30 cellular contexts compared by ENCODE assay signal in the genomic region with DNA sequence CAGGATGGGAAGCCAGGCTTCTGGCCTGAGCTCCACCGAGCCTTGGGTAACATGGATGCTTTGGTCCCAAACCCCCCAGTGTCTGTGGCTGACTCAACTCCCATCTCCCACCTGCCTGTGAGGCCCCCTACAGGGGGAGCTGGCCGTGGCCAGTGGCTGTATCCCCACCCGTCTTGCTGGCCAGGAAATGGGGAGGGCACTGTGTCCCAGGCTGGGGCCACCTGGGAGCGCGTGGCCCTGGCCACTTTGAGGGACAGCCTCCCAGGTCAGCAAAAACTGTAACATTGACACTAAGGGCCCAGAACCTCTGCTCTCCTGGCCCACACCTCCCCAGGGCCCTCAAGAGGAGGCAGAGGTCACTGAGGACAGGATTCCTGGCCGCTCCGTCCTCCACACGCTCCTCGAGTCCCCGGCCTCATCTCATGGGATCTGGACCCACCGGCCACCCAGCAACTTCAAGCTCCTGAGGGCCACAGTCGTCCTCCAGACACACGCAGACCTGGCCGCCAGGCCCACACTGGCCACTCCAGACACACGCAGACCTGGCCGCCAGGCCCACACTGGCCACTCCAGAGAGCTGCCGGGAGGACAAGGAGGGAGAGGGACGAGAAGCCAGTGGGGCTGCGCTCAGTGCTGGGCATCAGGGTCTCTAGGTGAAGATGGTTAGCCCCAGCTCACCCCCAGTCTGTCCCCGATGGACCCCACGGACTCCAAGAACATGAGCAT. TPM values are rescaled to one million over a fixed set of nuclear protein-coding genes. Genes with fewer than 3 reads are reported as not detected.
DNase-seq lines count a peak whose midpoint lies in the region; ATAC-seq and TF ChIP-seq lines count a peak whose summit lies in the region.
"Had no signal": no experiment of that assay in that cellular context is flagged by ENCODE, and none has a peak within 500 bp of the region (broad histone marks: within the 10 kb centered on the region; RNA-seq: fewer than 3 reads in every experiment).

No MANE protein-coding gene starts in this region.

- intact Hi-C loops in body of pancreas (cut with DNase I), result no loop called here
- intact Hi-C loops in esophagus muscularis mucosa (cut with DNase I), result no loop called here

- H3K27ac ChIP-seq in endodermal cell (ENCODE audit: low read depth, low read length) (no peak overlapping the region), body of pancreas (no peak overlapping the region), esophagus muscularis mucosa (replicated peaks in 1 of 4) (no peak overlapping the region)
- H3K27ac ChIP-seq: sigmoid colon had no signal

- H3K27me3 Mint-ChIP-seq in activated naive CD4-positive, alpha-beta T cell treated with anti-CD3 and anti-CD28 coated beads, Interleukin-2, amount 50 U/mL, for 24 hours, result no peaks in the 10 kb centered on the region
- H3K27me3 Mint-ChIP-seq in T-cell (no peaks in the 10 kb centered on the region), endodermal cell (ENCODE audit: insufficient read depth) (no peaks in the 10 kb centered on the region), nephron (ENCODE audit: low read depth) (peaks cover 16% of the 10 kb centered on the region)
- H3K27me3 Mint-ChIP-seq: activated CD4-positive, alpha-beta memory T cell treated with anti-CD3 and anti-CD28 coated beads, Interleukin-2, amount 10 ng/mL, durations not matched to agents 7 days and 5 days; activated naive CD8-positive, alpha-beta T cell treated with anti-CD3 and anti-CD28 coated beads, Interleukin-2, amount 50 U/mL, for 24 hours; stimulated activated naive CD8-positive, alpha-beta T cell treated with anti-CD3 and anti-CD28 coated beads, Interleukin-15, amount 100 ng/mL, for 72 hours had no signal

- no peak overlapping the region for H3K4me3 ChIP-seq in endodermal cell (ENCODE audit: low read length)
- H3K4me3 ChIP-seq in body of pancreas, result no peak overlapping the region
- H3K4me3 ChIP-seq in esophagus muscularis mucosa, result no peak overlapping the region
- H3K4me3 ChIP-seq: sigmoid colon, uterus had no signal

- no peaks in the 10 kb centered on the region for H3K36me3 Mint-ChIP-seq in activated naive CD4-positive, alpha-beta T cell treated with anti-CD3 and anti-CD28 coated beads, Interleukin-2, amount 50 U/mL, for 24 hours
- H3K36me3 Mint-ChIP-seq in activated naive CD4-positive, alpha-beta T cell treated with anti-CD3 and anti-CD28 coated beads, Interleukin-2, amount 50 U/mL, for 72 hours, result no peaks in the 10 kb centered on the region
- H3K36me3 Mint-ChIP-seq in T-cell (no peaks in the 10 kb centered on the region), endodermal cell (ENCODE audit: low read depth) (no peaks in the 10 kb centered on the region), nephron (ENCODE audit: low read depth) (no peaks in the 10 kb centered on the region)

- 89 to 93% methylated on average over 5 to 21 of the region's 21 CpGs for whole genome bisulfite sequencing in endodermal cell (ENCODE audit: insufficient coverage in 1 of 2, insufficient read length in 1 of 2), 2 experiments
- WGBS in body of pancreas, 2 donors, result 87 to 88% methylated on average over 13 to 14 of the region's 21 CpGs
- WGBS in esophagus muscularis mucosa, result 91% methylated on average over 10 of the region's 21 CpGs

- H3K9ac ChIP-seq in endodermal cell (ENCODE audit: extremely low read depth, low read length, poor library complexity, severe bottlenecking), result no peak overlapping the region
- H3K9ac ChIP-seq: SK-N-SH had no signal

- H3K4me1 Mint-ChIP-seq in activated naive CD4-positive, alpha-beta T cell treated with anti-CD3 and anti-CD28 coated beads, Interleukin-2, amount 50 U/mL, for 24 hours, result peaks cover 66% of the 10 kb centered on the region
- H3K4me1 Mint-ChIP-seq in T-cell (peaks cover 56 to 77% (median 71%) of the 10 kb centered on the region in 3 donors), endodermal cell (no peaks in the 10 kb centered on the region), nephron (peaks cover 42% of the 10 kb centered on the region)

- no peak for TF ChIP-seq POLR2A in body of pancreas (IDR thresholded peaks at IDR 0.05)
- TF ChIP-seq POLR2A in esophagus muscularis mucosa (IDR thresholded peaks at IDR 0.05; ENCODE audit: low read depth), result no peak

- H3K36me3 ChIP-seq in endodermal cell (ENCODE audit: control insufficient read depth, insufficient read depth, low read length) (no peaks in the 10 kb centered on the region), body of pancreas (replicated peaks in 1 of 2; ENCODE audit: insufficient read depth in 1 of 2, low read depth in 2 of 2) (no peaks in the 10 kb centered on the region), esophagus muscularis mucosa (no peaks in the 10 kb centered on the region)
- H3K36me3 ChIP-seq: gastroesophageal sphincter, sigmoid colon, uterus had no signal

- TF ChIP-seq EP300 in esophagus muscularis mucosa (IDR thresholded peaks at IDR 0.05), result no peak

- POLR2A ChIA-PET in T-cell (lab: Charles Lee), result no interaction called here

- no peaks in the 10 kb centered on the region for H3K27me3 ChIP-seq in endodermal cell (ENCODE audit: control insufficient read depth, insufficient read depth, low read length, poor library complexity, severe bottlenecking)
- H3K27me3 ChIP-seq in body of pancreas, result no peaks in the 10 kb centered on the region
- H3K27me3 ChIP-seq in esophagus muscularis mucosa, result no peaks in the 10 kb centered on the region
- H3K27me3 ChIP-seq: gastroesophageal sphincter, sigmoid colon, uterus had no signal

- peak overlapping the region; percentile 12 for H3K27ac Mint-ChIP-seq in activated naive CD4-positive, alpha-beta T cell treated with anti-CD3 and anti-CD28 coated beads, Interleukin-2, amount 50 U/mL, for 24 hours
- peak overlapping the region in 1 of 2 donors; percentile 8 for H3K27ac Mint-ChIP-seq in activated naive CD4-positive, alpha-beta T cell treated with anti-CD3 and anti-CD28 coated beads, Interleukin-2, amount 50 U/mL, for 72 hours
- H3K27ac Mint-ChIP-seq in T-cell (peak overlapping the region; percentile 31 to 71), endodermal cell (no peak overlapping the region), nephron (peak overlapping the region in 2 of 3 experiments; percentile 25 to 71)
- H3K27ac Mint-ChIP-seq: activated CD4-positive, alpha-beta memory T cell treated with anti-CD3 and anti-CD28 coated beads, Interleukin-2, amount 10 ng/mL, durations not matched to agents 7 days and 5 days; activated naive CD8-positive, alpha-beta T cell treated with anti-CD3 and anti-CD28 coated beads, Interleukin-2, amount 50 U/mL, for 24 hours; activated T-helper 2 cell treated with anti-CD3 and anti-CD28 coated beads, Interferon-gamma antibody, Interleukin-2, Interleukin-4, amounts not matched to agents 10 μg/mL and 5 μg/mL and 100 μg/mL, durations not matched to agents 14 hours and 24 hours and 36 hours; progenitor cell of endocrine pancreas; stimulated activated naive CD8-positive, alpha-beta T cell treated with anti-CD3 and anti-CD28 coated beads, Interleukin-15, amount 100 ng/mL, for 72 hours; T-helper 1 cell treated with Interleukin-12 subunit alpha and Interleukin-12 subunit beta and Interleukin-4 antibody, amounts not matched to agents 30 μg/mL and 1 μg/mL, for 36 hours had no signal

- H3K4me1 ChIP-seq in endodermal cell (ENCODE audit: control insufficient read depth, insufficient read depth, low read length) (peaks cover 3% of the 10 kb centered on the region), body of pancreas (no peaks in the 10 kb centered on the region), esophagus muscularis mucosa (peaks cover 23 to 40% (median 35%) of the 10 kb centered on the region in 4 donors)
- H3K4me1 ChIP-seq: uterus had no signal

- DNase-seq in activated naive CD4-positive, alpha-beta T cell treated with anti-CD3 and anti-CD28 coated beads, Interleukin-2, amount 50 U/mL, for 72 hours (ENCODE audit: low spot score in 2 of 2), result no peak
- DNase-seq in T-cell, result no peak
- no peak for DNase-seq in endodermal cell
- no peak for DNase-seq in body of pancreas
- no peak for DNase-seq in esophagus muscularis mucosa (ENCODE audit: extremely low spot score)
- DNase-seq in NCI-H1436 (lab: John Stamatoyannopoulos, UW), result no peak
- DNase-seq: activated CD4-positive, alpha-beta memory T cell treated with anti-CD3 and anti-CD28 coated beads, Interleukin-2, amount 10 ng/mL, durations not matched to agents 7 days and 5 days; activated CD4-positive, CD25-positive, alpha-beta regulatory T cell treated with anti-CD3 and anti-CD28 coated beads, Interleukin-2, amount 50 U/mL, for 72 hours; activated naive CD8-positive, alpha-beta T cell treated with anti-CD3 and anti-CD28 coated beads, Interleukin-2, amount 50 U/mL, for 24 hours; DMS153; H9; hippocampal formation; NCI-H1417; NCI-H2081 treated with DMSO at 0.1 percent for 48 hours; NCI-H2227 treated with DMSO at 0.1 percent for 48 hours; NCI-H526; OCI-M1; sigmoid colon; SK-N-SH; stimulated activated CD4-positive, alpha-beta T cell treated with anti-CD3 and anti-CD28 coated beads, Interleukin-12 subunit alpha, Interleukin-12 subunit beta, amount 100 ng/mL, for 4 hours; stimulated activated CD4-positive, alpha-beta T cell treated with anti-CD3 and anti-CD28 coated beads, Interleukin-2, amount 100 ng/mL, for 48 hours; stimulated activated naive CD8-positive, alpha-beta T cell treated with anti-CD3 and anti-CD28 coated beads, Interleukin-15, amount 100 ng/mL, for 72 hours had no signal

- H3K4me3 Mint-ChIP-seq in activated naive CD4-positive, alpha-beta T cell treated with anti-CD3 and anti-CD28 coated beads, Interleukin-2, amount 50 U/mL, for 24 hours, result no peak overlapping the region
- no peak overlapping the region for H3K4me3 Mint-ChIP-seq in T-cell
- no peak overlapping the region for H3K4me3 Mint-ChIP-seq in endodermal cell
- H3K4me3 Mint-ChIP-seq in nephron, result no peak overlapping the region
- H3K4me3 Mint-ChIP-seq: activated CD4-positive, alpha-beta memory T cell treated with anti-CD3 and anti-CD28 coated beads, Interleukin-2, amount 10 ng/mL, durations not matched to agents 7 days and 5 days; activated naive CD8-positive, alpha-beta T cell treated with anti-CD3 and anti-CD28 coated beads, Interleukin-2, amount 50 U/mL, for 24 hours; H9; stimulated activated naive CD8-positive, alpha-beta T cell treated with anti-CD3 and anti-CD28 coated beads, Interleukin-15, amount 100 ng/mL, for 72 hours; T-helper 1 cell treated with Interleukin-12 subunit alpha and Interleukin-12 subunit beta and Interleukin-4 antibody, amounts not matched to agents 30 μg/mL and 1 μg/mL, for 36 hours had no signal

- no peaks in the 10 kb centered on the region for H3K9me3 ChIP-seq in endodermal cell (ENCODE audit: control insufficient read depth, low read length)
- H3K9me3 ChIP-seq in body of pancreas, result no peaks in the 10 kb centered on the region
- no peaks in the 10 kb centered on the region for H3K9me3 ChIP-seq in esophagus muscularis mucosa
- H3K9me3 ChIP-seq: gastroesophageal sphincter, sigmoid colon, SK-N-SH, uterus had no signal

- ATAC-seq in activated naive CD4-positive, alpha-beta T cell treated with anti-CD3 and anti-CD28 coated beads, Interleukin-2, amount 50 U/mL, for 72 hours, result no peak
- no peak for ATAC-seq in T-cell (replicated peaks in 1 of 4)
- no peak for ATAC-seq in body of pancreas
- ATAC-seq: activated naive CD8-positive, alpha-beta T cell treated with anti-CD3 and anti-CD28 coated beads, Interleukin-2, amount 50 U/mL, for 24 hours; gastroesophageal sphincter; stimulated activated naive CD8-positive, alpha-beta T cell treated with anti-CD3 and anti-CD28 coated beads, Interleukin-15, amount 100 ng/mL, for 72 hours had no signal

- TF ChIP-seq CTCF in endodermal cell (conservative IDR thresholded peaks at IDR 0.05), result peak; percentile 11
- TF ChIP-seq CTCF in nephron (IDR thresholded peaks at IDR 0.05; ENCODE audit: unreplicated experiment in 3 of 3), result no peak
- no peak for TF ChIP-seq CTCF in body of pancreas (IDR thresholded peaks at IDR 0.05)
- no peak for TF ChIP-seq CTCF in esophagus muscularis mucosa (IDR thresholded peaks at IDR 0.05)

- CTCF ChIA-PET in T-cell (lab: Charles Lee), result no interaction called here

- H3K9me3 Mint-ChIP-seq in activated naive CD4-positive, alpha-beta T cell treated with anti-CD3 and anti-CD28 coated beads, Interleukin-2, amount 50 U/mL, for 24 hours, result no peaks in the 10 kb centered on the region
- H3K9me3 Mint-ChIP-seq in activated naive CD4-positive, alpha-beta T cell treated with anti-CD3 and anti-CD28 coated beads, Interleukin-2, amount 50 U/mL, for 72 hours, result no peaks in the 10 kb centered on the region
- H3K9me3 Mint-ChIP-seq in T-cell, result no peaks in the 10 kb centered on the region
- H3K9me3 Mint-ChIP-seq in endodermal cell, result no peaks in the 10 kb centered on the region
- no peaks in the 10 kb centered on the region for H3K9me3 Mint-ChIP-seq in nephron
- H3K9me3 Mint-ChIP-seq: activated CD4-positive, alpha-beta memory T cell treated with anti-CD3 and anti-CD28 coated beads, Interleukin-2, amount 10 ng/mL, durations not matched to agents 7 days and 5 days; activated naive CD8-positive, alpha-beta T cell treated with anti-CD3 and anti-CD28 coated beads, Interleukin-2, amount 50 U/mL, for 24 hours; activated T-helper 2 cell treated with anti-CD3 and anti-CD28 coated beads, Interferon-gamma antibody, Interleukin-2, Interleukin-4, amounts not matched to agents 10 μg/mL and 5 μg/mL and 100 μg/mL, durations not matched to agents 14 hours and 24 hours and 36 hours; H9; stimulated activated naive CD8-positive, alpha-beta T cell treated with anti-CD3 and anti-CD28 coated beads, Interleukin-15, amount 100 ng/mL, for 72 hours; T-helper 1 cell treated with Interleukin-12 subunit alpha and Interleukin-12 subunit beta and Interleukin-4 antibody, amounts not matched to agents 30 μg/mL and 1 μg/mL, for 36 hours had no signal

RNA-seq across cellular contexts. Expression of a gene that starts 44.2 kb away (rescaled TPM):
- not detected for total RNA-seq in activated naive CD4-positive, alpha-beta T cell treated with anti-CD3 and anti-CD28 coated beads, Interleukin-2, amount 50 U/mL, for 72 hours
- under 1 TPM; 0.26 to 0.82 (median 0.32) TPM for total RNA-seq in T-cell
- total RNA-seq in endodermal cell, result not detected
- 0.93 TPM for polyA plus RNA-seq in endodermal cell (2013, experiment 1 of 2)
- 0.99 TPM for polyA plus RNA-seq in endodermal cell (2013, experiment 2 of 2)
- not detected for total RNA-seq in body of pancreas
- under 1 TPM in 1 of 4 donors, not detected in 3; 0.06 TPM for total RNA-seq in esophagus muscularis mucosa
- total RNA-seq: activated CD4-positive, alpha-beta memory T cell treated with anti-CD3 and anti-CD28 coated beads, Interleukin-2, amount 10 ng/mL, durations not matched to agents 7 days and 5 days; activated T-helper 2 cell treated with anti-CD3 and anti-CD28 coated beads, Interferon-gamma antibody, Interleukin-2, Interleukin-4, amounts not matched to agents 10 μg/mL and 5 μg/mL and 100 μg/mL, durations not matched to agents 14 hours and 24 hours and 36 hours; gastroesophageal sphincter; H9; mesenteric fat pad; progenitor cell of endocrine pancreas; sigmoid colon had no signal

RNA-seq across cellular contexts. Expression of a gene that starts 57.7 kb away (rescaled TPM):
- total RNA-seq in activated naive CD4-positive, alpha-beta T cell treated with anti-CD3 and anti-CD28 coated beads, Interleukin-2, amount 50 U/mL, for 72 hours, result 1 to 10 TPM; 3.5 to 7.5 TPM
- total RNA-seq in T-cell, result 10 to 100 TPM in 4 of 5 donors, 1 to 10 TPM in 1; 8.8 to 34.4 (median 23.8) TPM
- 10 to 100 TPM in 1 of 2 donors, 1 to 10 TPM in 1; 8.4 to 11.2 TPM for total RNA-seq in endodermal cell
- polyA plus RNA-seq in endodermal cell (2013, experiment 1 of 2), result 6.2 TPM
- polyA plus RNA-seq in endodermal cell (2013, experiment 2 of 2), result 6.1 TPM
- 10 to 100 TPM; 20.2 to 61.0 TPM for total RNA-seq in body of pancreas
- total RNA-seq in esophagus muscularis mucosa, result 1 to 10 TPM in 1 of 4 donors, under 1 TPM in 3; 0.39 to 2.9 (median 0.51) TPM
